In the genomic region with DNA sequence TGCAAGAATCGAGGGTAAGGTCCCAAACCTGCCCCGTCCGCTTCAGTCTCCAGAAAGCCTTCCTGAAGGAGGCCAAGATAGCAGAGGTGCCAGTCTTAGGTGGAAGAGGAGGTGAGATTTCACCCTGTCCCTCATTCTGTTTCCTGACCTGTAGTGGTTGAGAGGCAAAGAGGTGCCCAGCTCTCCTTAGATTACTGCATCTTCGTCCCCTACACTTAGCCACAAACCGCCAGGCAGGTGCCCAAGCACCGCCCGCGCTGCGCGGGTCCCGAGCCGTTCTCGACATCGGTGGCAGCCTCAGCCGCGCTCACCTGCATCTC, we compare ENCODE assay signal across 8 cellular contexts. TPM values are rescaled to one million over a fixed set of nuclear protein-coding genes. Genes with fewer than 3 reads are reported as not detected.
A peak's percentile ranks its signal among the peaks of the same experiment; 100 is the strongest.
DNase-seq lines count a peak whose midpoint lies in the region; ATAC-seq and TF ChIP-seq lines count a peak whose summit lies in the region.

No MANE protein-coding gene starts in this region.

- no peaks in the 10 kb centered on the region for H4K20me1 ChIP-seq in hepatocyte (ENCODE audit: insufficient read depth, poor library complexity, severe bottlenecking)

- H3K27ac Mint-ChIP-seq in activated CD4-positive, alpha-beta T cell treated with anti-CD3 and anti-CD28 coated beads for 36 hours: no peak overlapping the region

- H3K27me3 Mint-ChIP-seq in activated CD4-positive, alpha-beta T cell treated with anti-CD3 and anti-CD28 coated beads for 36 hours: peaks cover 60% of the 10 kb centered on the region

- H3K9me2 ChIP-seq in hepatocyte (replicated peaks; ENCODE audit: insufficient read depth): no peaks in the 10 kb centered on the region

- TF ChIP-seq POLR2A in testis (IDR thresholded peaks at IDR 0.05) (no peak), thyroid gland (IDR thresholded peaks at IDR 0.05) (no peak)

- H3K4me1 Mint-ChIP-seq in activated CD4-positive, alpha-beta T cell treated with anti-CD3 and anti-CD28 coated beads for 36 hours: no peaks in the 10 kb centered on the region

- no peaks in the 10 kb centered on the region for H3K36me3 Mint-ChIP-seq in activated CD4-positive, alpha-beta T cell treated with anti-CD3 and anti-CD28 coated beads for 36 hours (ENCODE audit: low read depth)

- H3K4me1 ChIP-seq in RWPE2 (ENCODE audit: insufficient read depth, poor library complexity, severe bottlenecking): no peaks in the 10 kb centered on the region
- peaks cover 4% of the 10 kb centered on the region for H3K4me1 ChIP-seq in hepatocyte (ENCODE audit: insufficient read depth)
- H3K4me1 ChIP-seq in testis: peaks cover 15% of the 10 kb centered on the region
- peaks cover 7 to 16% of the 10 kb centered on the region in 2 donors for H3K4me1 ChIP-seq in thyroid gland

- no peaks in the 10 kb centered on the region for H3K9me3 Mint-ChIP-seq in activated CD4-positive, alpha-beta T cell treated with anti-CD3 and anti-CD28 coated beads for 36 hours (ENCODE audit: low read depth)

- 7% methylated on average over 16 of the region's 16 CpGs for WGBS in hepatocyte (ENCODE audit: low lambda C conversion rate, missing lambda C conversion rate)
- 5 to 30% methylated on average over 2 to 15 of the region's 16 CpGs for WGBS in testis, 2 donors
- WGBS in thyroid gland, 2 donors: 0 to 13% methylated on average over 12 to 13 of the region's 16 CpGs

- H3K4me3 ChIP-seq in RWPE2 (ENCODE audit: severe bottlenecking): peak overlapping the region; percentile 25
- H3K4me3 ChIP-seq in hepatocyte: no peak overlapping the region
- H3K4me3 ChIP-seq in testis: peak overlapping the region; percentile 42 to 49
- H3K4me3 ChIP-seq in thyroid gland (replicated peaks in 1 of 3): peak overlapping the region in 1 of 3 donors; percentile 37

- ATAC-seq in activated CD4-positive, alpha-beta T cell treated with anti-CD3 and anti-CD28 coated beads for 36 hours: no peak
- ATAC-seq in RWPE2 (ENCODE audit: low read depth): peak; percentile 4; the same call in 2 of the 3 replicates
- no peak for ATAC-seq in GM21737 (IDR thresholded peaks at IDR 0.05; ENCODE audit: unreplicated experiment)

- H3K27ac ChIP-seq in RWPE2 (ENCODE audit: poor library complexity, severe bottlenecking) (no peak overlapping the region), hepatocyte (no peak overlapping the region), testis (no peak overlapping the region), thyroid gland (no peak overlapping the region)

- intact Hi-C loops in activated CD4-positive, alpha-beta T cell treated with anti-CD3 and anti-CD28 coated beads for 36 hours (cut with DNase I, micrococcal nuclease): loop anchor here (1.0 to 5.0 kb wide), 7 partner anchors 24 to 216 kb away; partner anchors contain the start of genes POLG (in 1 of the 2) and TICRR (in 1 of the 2)
- intact Hi-C loops in testis (cut with DNase I; ENCODE audit: low total_unique reads): no loop called here
- intact Hi-C loops in thyroid gland (cut with DNase I): loop anchor here (2.0 kb wide), 1 partner anchor 68 kb away; no protein-coding TSS in a partner anchor

- POLR2A ChIA-PET in activated CD4-positive, alpha-beta T cell treated with anti-CD3 and anti-CD28 coated beads for 36 hours (lab: Charles Lee): no interaction called here

- no peak overlapping the region for H2AFZ ChIP-seq in hepatocyte

- TF ChIP-seq CTCF in RWPE2 (IDR thresholded peaks at IDR 0.05; ENCODE audit: poor library complexity, severe bottlenecking) (no peak), hepatocyte (IDR thresholded peaks at IDR 0.05; ENCODE audit: poor library complexity) (no peak), testis (IDR thresholded peaks at IDR 0.05) (no peak), thyroid gland (IDR thresholded peaks at IDR 0.05) (no peak)

- H3K36me3 ChIP-seq in RWPE2 (ENCODE audit: low read depth) (no peaks in the 10 kb centered on the region), hepatocyte (replicated peaks; ENCODE audit: insufficient read depth, low read depth) (no peaks in the 10 kb centered on the region), testis (ENCODE audit: low read depth, missing control alignments) (no peaks in the 10 kb centered on the region), thyroid gland (no peaks in the 10 kb centered on the region)

- H3K4me3 Mint-ChIP-seq in activated CD4-positive, alpha-beta T cell treated with anti-CD3 and anti-CD28 coated beads for 36 hours: peak overlapping the region; percentile 70

- H3K27me3 ChIP-seq in RWPE2 (ENCODE audit: insufficient read depth, poor library complexity, severe bottlenecking) (peaks cover 80% of the 10 kb centered on the region), hepatocyte (peaks cover 91% of the 10 kb centered on the region), testis (no peaks in the 10 kb centered on the region), thyroid gland (peaks cover 23% of the 10 kb centered on the region)

- no peak for DNase-seq in activated CD4-positive, alpha-beta T cell treated with anti-CD3 and anti-CD28 coated beads for 36 hours
- DNase-seq in activated CD4-positive, alpha-beta T cell treated with anti-CD3 and anti-CD28 coated beads for 48 hours: no peak
- DNase-seq in RWPE2 (ENCODE audit: low spot score) (no peak), hepatocyte (ENCODE audit: low spot score) (no peak), testis (no peak), thyroid gland (no peak), hypothalamus (lab: John Stamatoyannopoulos, UW) (no peak)

- peak overlapping the region; percentile 100 for H3K4me2 ChIP-seq in hepatocyte

- no peaks in the 10 kb centered on the region for H3K9me3 ChIP-seq in RWPE2 (ENCODE audit: severe bottlenecking)
- H3K9me3 ChIP-seq in hepatocyte (ENCODE audit: low read depth): no peaks in the 10 kb centered on the region
- no peaks in the 10 kb centered on the region for H3K9me3 ChIP-seq in testis
- H3K9me3 ChIP-seq in thyroid gland: no peaks in the 10 kb centered on the region

- CTCF ChIA-PET in activated CD4-positive, alpha-beta T cell treated with anti-CD3 and anti-CD28 coated beads for 36 hours (lab: Charles Lee): interaction anchor here (0.6 to 9.8 kb wide), 42 partner anchors 10 to 269 kb away, joined by 3 to 108 read pairs (median 6); partner anchors contain the start of genes FANCI, POLG and TICRR

- no peaks in the 10 kb centered on the region for H3K79me2 ChIP-seq in hepatocyte

RNA-seq across cellular contexts. Expression of gene POLG, which starts 23.8 kb away (rescaled TPM):
- total RNA-seq in activated CD4-positive, alpha-beta T cell treated with anti-CD3 and anti-CD28 coated beads for 36 hours: 10 to 100 TPM; 63.2 to 80.4 TPM
- total RNA-seq in hepatocyte: 28.0 and 54.0 TPM in 2 replicates
- polyA plus RNA-seq in hepatocyte: 34.0 and 44.1 TPM in 2 replicates
- total RNA-seq in testis: 10 to 100 TPM; 65.2 to 73.3 TPM
- 31.6 TPM for polyA plus RNA-seq in testis (ENCODE audit: insufficient read depth, low read depth, low replicate concordance)
- 10 to 100 TPM; 31.2 to 78.8 (median 61.0) TPM for total RNA-seq in thyroid gland
